8 cellular contexts compared by ENCODE assay signal in the genomic region with DNA sequence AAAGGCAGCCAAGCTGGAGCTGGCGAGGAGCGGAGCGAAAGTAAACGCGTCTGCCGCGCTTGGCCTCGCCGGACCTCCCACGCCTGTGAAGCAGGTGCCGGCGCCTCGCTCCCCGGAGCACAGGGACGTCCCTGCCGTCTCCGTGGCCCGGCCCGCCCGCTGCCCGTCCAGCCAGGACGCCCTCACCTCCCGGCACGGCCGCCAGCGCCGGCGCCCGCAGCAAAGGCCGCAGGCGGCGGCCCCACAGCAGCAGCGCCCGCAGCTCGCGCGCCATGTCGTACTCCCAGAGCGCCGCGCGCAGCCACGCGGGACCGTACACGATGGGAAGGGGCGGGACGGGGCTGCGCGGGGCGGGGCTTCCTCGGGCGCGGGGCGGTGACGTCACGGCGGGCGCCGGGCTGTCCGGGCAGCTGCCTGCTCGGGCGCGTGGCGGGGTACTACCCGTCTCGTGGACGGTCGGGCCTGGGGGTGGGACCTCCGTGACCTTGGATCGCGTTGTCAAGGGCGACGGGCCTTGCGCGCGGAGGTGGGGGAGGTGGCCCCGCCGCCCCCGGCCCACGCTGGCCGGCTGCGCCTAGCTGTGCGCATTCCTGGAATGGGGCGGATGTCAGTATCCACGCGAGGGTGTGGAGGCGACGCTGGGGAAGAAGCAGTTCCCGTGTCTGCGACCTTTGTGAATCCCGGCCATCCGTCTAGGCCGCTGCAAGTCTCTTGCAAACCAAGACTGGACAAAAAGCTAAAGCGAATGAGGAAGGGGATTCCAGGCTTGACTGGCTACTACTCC. TPM values are rescaled to one million over a fixed set of nuclear protein-coding genes. Genes with fewer than 3 reads are reported as not detected.
DNase-seq lines count a peak whose midpoint lies in the region; ATAC-seq and TF ChIP-seq lines count a peak whose summit lies in the region.

A gene (minus strand): TSS at position 290 of the 784 bp plus-strand sequence. CDS start 16 bp downstream, at position 274.

- TF ChIP-seq CTCF in chondrocyte (IDR thresholded peaks at IDR 0.05), result no peak

- H3K4me3 Mint-ChIP-seq in chondrocyte (ENCODE audit: unreplicated experiment), result peak within 1 kb of the TSS; percentile 87

- in situ Hi-C loops in ACHN (cut with HindIII; ENCODE audit: low pct_ligation_motif_present, low pct_unique_long_range_greater_than_20kb, low sequenced_read_pairs), result no loop called here

- H3K27me3 Mint-ChIP-seq in chondrocyte (ENCODE audit: low read depth), result no peaks in the 10 kb centered on the region

- DNase-seq in ACHN (peak; percentile 87), NCI-H345 treated with DMSO at 0.1 percent for 48 hours (lab: John Stamatoyannopoulos, UW; ENCODE audit: unreplicated experiment) (peak; percentile 48), chondrocyte (ENCODE audit: low spot score) (peak; percentile 96), kidney glomerular epithelial cell (lab: John Stamatoyannopoulos, UW) (peak; percentile 38)
- DNase-seq in activated CD4-positive, alpha-beta T cell treated with anti-CD3 and anti-CD28 coated beads for 24 hours (ENCODE audit: low read depth in 2 of 2), result peak; percentile 90 to 91
- DNase-seq in stimulated activated CD4-positive, alpha-beta T cell treated with anti-CD3 and anti-CD28 coated beads, Interleukin-15, amount 100 ng/mL, for 24 hours, result peak; percentile 93

- H3K36me3 Mint-ChIP-seq in chondrocyte (ENCODE audit: low read depth), result peaks cover 2% of the 10 kb centered on the region

- ATAC-seq in GM18867 (IDR thresholded peaks at IDR 0.05; ENCODE audit: unreplicated experiment), result peak; percentile 76
- ATAC-seq in HG03103 (IDR thresholded peaks at IDR 0.05; ENCODE audit: low read depth, unreplicated experiment), result peak; percentile 86

- peak within 1 kb of the TSS; percentile 84 for H3K27ac Mint-ChIP-seq in chondrocyte (ENCODE audit: unreplicated experiment)

- H3K4me1 Mint-ChIP-seq in chondrocyte (ENCODE audit: low read depth), result peaks cover 18% of the 10 kb centered on the region

- no peaks in the 10 kb centered on the region for H3K9me3 Mint-ChIP-seq in chondrocyte (ENCODE audit: low read depth)

RNA-seq across cellular contexts. Expression of the gene that starts here (rescaled TPM):
- 54.2 to 81.1 TPM (median 60.6 TPM) in 3 replicates for total RNA-seq in chondrocyte

Comparison
In these comparisons a context has a peak if more than half of its experiments do, and no peak if none do; other contexts are left out.
1. Peak in every context shown above with its lines: DNase-seq and ATAC-seq.
2. DNase-seq: peak in every context shown above with its lines; median percentile 96 in chondrocyte; 93 in stimulated activated CD4-positive, alpha-beta T cell treated with anti-CD3 and anti-CD28 coated beads, Interleukin-15, amount 100 ng/mL, for 24 hours; 90 in activated CD4-positive, alpha-beta T cell treated with anti-CD3 and anti-CD28 coated beads for 24 hours; 87 in ACHN; 48 in NCI-H345 treated with DMSO at 0.1 percent for 48 hours; 38 in kidney glomerular epithelial cell.